Comparison of ENCODE assay signal across 1 cellular context in the genomic region with DNA sequence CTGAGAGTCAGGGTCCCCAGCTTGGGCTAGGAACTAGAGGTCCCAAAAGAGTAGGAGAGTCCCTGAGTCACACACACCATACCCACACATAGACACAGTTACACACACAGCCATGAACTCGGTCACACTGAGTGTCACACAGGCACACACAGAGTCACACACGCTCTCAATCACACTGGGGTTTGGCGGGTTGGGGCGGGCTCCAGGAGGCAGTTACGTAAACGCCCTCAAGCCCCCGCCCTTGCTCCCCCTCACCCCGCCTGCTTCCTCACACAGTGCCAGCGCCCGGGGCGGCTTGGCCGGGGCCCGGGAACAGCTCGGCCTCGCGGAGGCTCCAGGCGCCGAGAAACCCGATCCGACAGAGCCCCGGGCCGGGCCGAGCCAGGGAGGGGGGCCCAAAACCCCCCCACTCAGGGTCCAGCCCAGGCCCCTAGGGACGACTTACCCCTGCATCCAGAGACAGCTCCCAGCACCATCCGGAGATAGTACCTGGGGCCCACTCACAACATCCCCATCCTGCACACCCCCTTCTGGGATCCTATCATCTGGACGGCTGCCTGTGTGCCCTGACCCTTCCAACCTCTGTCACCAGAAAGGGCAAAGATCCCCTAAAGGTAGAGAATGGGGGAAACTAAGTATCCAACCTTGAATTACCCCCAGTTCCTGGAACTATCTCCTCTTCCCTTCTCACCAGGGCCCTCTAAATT.
TF ChIP-seq lines count a peak whose summit lies in the region.

No MANE protein-coding gene starts in this region.

TF ChIP-seq in WTC11, 78 proteins besides CTCF, POLR2A, EP300 and RAD21 (continued from another document):
- TF ChIP-seq, protein P1, sequence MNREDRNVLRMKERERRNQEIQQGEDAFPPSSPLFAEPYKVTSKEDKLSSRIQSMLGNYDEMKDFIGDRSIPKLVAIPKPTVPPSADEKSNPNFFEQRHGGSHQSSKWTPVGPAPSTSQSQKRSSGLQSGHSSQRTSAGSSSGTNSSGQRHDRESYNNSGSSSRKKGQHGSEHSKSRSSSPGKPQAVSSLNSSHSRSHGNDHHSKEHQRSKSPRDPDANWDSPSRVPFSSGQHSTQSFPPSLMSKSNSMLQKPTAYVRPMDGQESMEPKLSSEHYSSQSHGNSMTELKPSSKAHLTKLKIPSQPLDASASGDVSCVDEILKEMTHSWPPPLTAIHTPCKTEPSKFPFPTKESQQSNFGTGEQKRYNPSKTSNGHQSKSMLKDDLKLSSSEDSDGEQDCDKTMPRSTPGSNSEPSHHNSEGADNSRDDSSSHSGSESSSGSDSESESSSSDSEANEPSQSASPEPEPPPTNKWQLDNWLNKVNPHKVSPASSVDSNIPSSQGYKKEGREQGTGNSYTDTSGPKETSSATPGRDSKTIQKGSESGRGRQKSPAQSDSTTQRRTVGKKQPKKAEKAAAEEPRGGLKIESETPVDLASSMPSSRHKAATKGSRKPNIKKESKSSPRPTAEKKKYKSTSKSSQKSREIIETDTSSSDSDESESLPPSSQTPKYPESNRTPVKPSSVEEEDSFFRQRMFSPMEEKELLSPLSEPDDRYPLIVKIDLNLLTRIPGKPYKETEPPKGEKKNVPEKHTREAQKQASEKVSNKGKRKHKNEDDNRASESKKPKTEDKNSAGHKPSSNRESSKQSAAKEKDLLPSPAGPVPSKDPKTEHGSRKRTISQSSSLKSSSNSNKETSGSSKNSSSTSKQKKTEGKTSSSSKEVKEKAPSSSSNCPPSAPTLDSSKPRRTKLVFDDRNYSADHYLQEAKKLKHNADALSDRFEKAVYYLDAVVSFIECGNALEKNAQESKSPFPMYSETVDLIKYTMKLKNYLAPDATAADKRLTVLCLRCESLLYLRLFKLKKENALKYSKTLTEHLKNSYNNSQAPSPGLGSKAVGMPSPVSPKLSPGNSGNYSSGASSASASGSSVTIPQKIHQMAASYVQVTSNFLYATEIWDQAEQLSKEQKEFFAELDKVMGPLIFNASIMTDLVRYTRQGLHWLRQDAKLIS (CRISPR knock-in tag; IDR thresholded peaks at IDR 0.05; ENCODE audit: borderline replicate concordance): no peak
- TF ChIP-seq, protein P2, sequence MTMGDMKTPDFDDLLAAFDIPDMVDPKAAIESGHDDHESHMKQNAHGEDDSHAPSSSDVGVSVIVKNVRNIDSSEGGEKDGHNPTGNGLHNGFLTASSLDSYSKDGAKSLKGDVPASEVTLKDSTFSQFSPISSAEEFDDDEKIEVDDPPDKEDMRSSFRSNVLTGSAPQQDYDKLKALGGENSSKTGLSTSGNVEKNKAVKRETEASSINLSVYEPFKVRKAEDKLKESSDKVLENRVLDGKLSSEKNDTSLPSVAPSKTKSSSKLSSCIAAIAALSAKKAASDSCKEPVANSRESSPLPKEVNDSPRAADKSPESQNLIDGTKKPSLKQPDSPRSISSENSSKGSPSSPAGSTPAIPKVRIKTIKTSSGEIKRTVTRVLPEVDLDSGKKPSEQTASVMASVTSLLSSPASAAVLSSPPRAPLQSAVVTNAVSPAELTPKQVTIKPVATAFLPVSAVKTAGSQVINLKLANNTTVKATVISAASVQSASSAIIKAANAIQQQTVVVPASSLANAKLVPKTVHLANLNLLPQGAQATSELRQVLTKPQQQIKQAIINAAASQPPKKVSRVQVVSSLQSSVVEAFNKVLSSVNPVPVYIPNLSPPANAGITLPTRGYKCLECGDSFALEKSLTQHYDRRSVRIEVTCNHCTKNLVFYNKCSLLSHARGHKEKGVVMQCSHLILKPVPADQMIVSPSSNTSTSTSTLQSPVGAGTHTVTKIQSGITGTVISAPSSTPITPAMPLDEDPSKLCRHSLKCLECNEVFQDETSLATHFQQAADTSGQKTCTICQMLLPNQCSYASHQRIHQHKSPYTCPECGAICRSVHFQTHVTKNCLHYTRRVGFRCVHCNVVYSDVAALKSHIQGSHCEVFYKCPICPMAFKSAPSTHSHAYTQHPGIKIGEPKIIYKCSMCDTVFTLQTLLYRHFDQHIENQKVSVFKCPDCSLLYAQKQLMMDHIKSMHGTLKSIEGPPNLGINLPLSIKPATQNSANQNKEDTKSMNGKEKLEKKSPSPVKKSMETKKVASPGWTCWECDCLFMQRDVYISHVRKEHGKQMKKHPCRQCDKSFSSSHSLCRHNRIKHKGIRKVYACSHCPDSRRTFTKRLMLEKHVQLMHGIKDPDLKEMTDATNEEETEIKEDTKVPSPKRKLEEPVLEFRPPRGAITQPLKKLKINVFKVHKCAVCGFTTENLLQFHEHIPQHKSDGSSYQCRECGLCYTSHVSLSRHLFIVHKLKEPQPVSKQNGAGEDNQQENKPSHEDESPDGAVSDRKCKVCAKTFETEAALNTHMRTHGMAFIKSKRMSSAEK (CRISPR knock-in tag; IDR thresholded peaks at IDR 0.05; ENCODE audit: borderline replicate concordance): no peak
- TF ChIP-seq TEAD1 (CRISPR knock-in tag; IDR thresholded peaks at IDR 0.05) (no peak), NR1H2 (CRISPR knock-in tag; IDR thresholded peaks at IDR 0.05) (no peak), FOXP1 (CRISPR knock-in tag; IDR thresholded peaks at IDR 0.05; ENCODE audit: borderline replicate concordance) (no peak), HMGA2 (CRISPR knock-in tag; IDR thresholded peaks at IDR 0.05) (no peak), ZNF317 (CRISPR knock-in tag; IDR thresholded peaks at IDR 0.05; ENCODE audit: borderline replicate concordance, low read depth) (no peak)
